In the genomic region with DNA sequence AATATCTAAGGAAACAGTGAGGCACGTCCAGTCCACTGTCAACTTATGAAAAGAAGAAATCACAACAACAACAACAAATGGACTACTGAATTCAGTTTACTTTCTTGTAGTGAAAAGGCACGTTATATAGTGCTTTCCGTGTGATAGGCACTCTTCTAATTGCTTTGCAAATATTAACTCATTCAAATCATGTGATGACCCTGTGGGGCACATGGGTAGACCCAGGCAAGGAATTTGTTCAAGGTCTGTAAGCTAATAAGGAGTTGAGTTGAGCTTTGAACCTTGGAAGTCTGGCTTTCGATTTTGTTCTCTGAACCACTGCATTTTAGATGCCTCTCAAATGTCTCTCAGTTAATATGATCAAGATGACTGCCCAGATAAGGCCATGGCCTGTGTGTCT, we compare ENCODE assay signal across 24 cellular contexts.
"Had no signal": no experiment of that assay in that cellular context is flagged by ENCODE, and none has a peak within 500 bp of the region (broad histone marks: within the 10 kb centered on the region; RNA-seq: fewer than 3 reads in every experiment).

No MANE protein-coding gene starts in this region.

- H3K4me3 ChIP-seq: left ventricle myocardium inferior, lung, neural progenitor cell, right atrium auricular region, sigmoid colon, smooth muscle cell, tibial nerve, uterus had no signal

- DNase-seq: hippocampal formation; left colon; left ventricle myocardium inferior; mesendoderm; naive B cell; natural killer cell; nephron progenitor cell; occipital lobe; sigmoid colon; stimulated activated CD4-positive, alpha-beta T cell treated with anti-CD3 and anti-CD28 coated beads, Interleukin-1b, Interleukin-23, amount 100 ng/mL, for 48 hours; stimulated activated CD4-positive, alpha-beta T cell treated with anti-CD3 and anti-CD28 coated beads, Interleukin-2, amount 100 ng/mL, for 48 hours; stimulated activated CD4-positive, alpha-beta T cell treated with anti-CD3 and anti-CD28 coated beads, Interleukin-4, amount 100 ng/mL, for 4 hours; stimulated activated CD8-positive, alpha-beta memory T cell treated with anti-CD3 and anti-CD28 coated beads, Interleukin-4, amount 100 ng/mL, for 48 hours; stimulated activated naive CD4-positive, alpha-beta T cell treated with Interleukin-2 at 50 U/mL for 16 hours; stimulated activated naive CD8-positive, alpha-beta T cell treated with anti-CD3 and anti-CD28 coated beads, Interleukin-15, amount 100 ng/mL, for 72 hours; uterus had no signal

- H3K4me1 ChIP-seq: left ventricle myocardium inferior, neural progenitor cell, parathyroid adenoma, right atrium auricular region, sigmoid colon, tibial nerve, uterus had no signal

- H3K9me3 ChIP-seq: left ventricle myocardium inferior, neutrophil, right atrium auricular region, tibial nerve had no signal

- H3K27me3 ChIP-seq: neural progenitor cell, neutrophil, right atrium auricular region, sigmoid colon, tibial nerve, uterus had no signal

- H3K27ac ChIP-seq: left ventricle myocardium inferior, neural progenitor cell, neutrophil, parathyroid adenoma, right atrium auricular region, sigmoid colon, tibial nerve, uterus had no signal

- H3K36me3 ChIP-seq: left ventricle myocardium inferior, neural progenitor cell, neutrophil, right atrium auricular region, sigmoid colon, tibial nerve, uterus had no signal

- H3K9ac ChIP-seq: neural progenitor cell, parathyroid adenoma had no signal

- ATAC-seq: left colon; natural killer cell; stimulated activated memory B cell treated with anti-CD40 and anti-IgM and Interleukin-4, amounts not matched to agents 10 μg/mL and 1 μg/mL and 100 μg/mL, for 72 hours; stimulated activated naive CD8-positive, alpha-beta T cell treated with anti-CD3 and anti-CD28 coated beads, Interleukin-15, amount 100 ng/mL, for 72 hours had no signal

- H3K4me2 ChIP-seq: neural progenitor cell, smooth muscle cell had no signal
